11 cellular contexts compared by ENCODE assay signal in genomic region chr11:93248602-93249001, GRCh38. TPM values are rescaled to one million over a fixed set of nuclear protein-coding genes. Genes with fewer than 3 reads are reported as not detected.
DNase-seq lines count a peak whose midpoint lies in the region; ATAC-seq and TF ChIP-seq lines count a peak whose summit lies in the region.
"Had no signal": no experiment of that assay in that cellular context is flagged by ENCODE, and none has a peak within 500 bp of the region (broad histone marks: within the 10 kb centered on the region; RNA-seq: fewer than 3 reads in every experiment).

No MANE protein-coding gene starts in this region.

- no peak overlapping the region for H4K8ac ChIP-seq in mesenchymal stem cell (ENCODE audit: low read length)

- no peak overlapping the region for H2BK5ac ChIP-seq in mesenchymal stem cell (ENCODE audit: low read depth, low read length, poor library complexity, severe bottlenecking)

- no peak overlapping the region for H3K23ac ChIP-seq in mesenchymal stem cell (ENCODE audit: low read length in 2 of 2)

- no peak overlapping the region for H2BK120ac ChIP-seq in mesenchymal stem cell (ENCODE audit: low read depth, low read length)

- no peak overlapping the region for H3K9ac ChIP-seq in mesenchymal stem cell (ENCODE audit: low read length)

- H3K9me3 ChIP-seq in mesenchymal stem cell (ENCODE audit: control insufficient read depth, low read length), result no peaks in the 10 kb centered on the region
- H3K9me3 ChIP-seq: ascending aorta had no signal

- no peak overlapping the region for H3K27ac ChIP-seq in mesenchymal stem cell (ENCODE audit: low read length, poor library complexity, severe bottlenecking)

- H3K4ac ChIP-seq in mesenchymal stem cell (ENCODE audit: low read depth in 1 of 2, low read length in 2 of 2), result no peak overlapping the region

- DNase-seq in EH (ENCODE audit: low read depth) (peak; percentile 2), mesenchymal stem cell (peak; percentile 8), NCI-H2227 treated with DMSO at 0.1 percent for 48 hours (lab: John Stamatoyannopoulos, UW) (no peak), NCI-H187 (lab: John Stamatoyannopoulos, UW) (no peak)
- peak; percentile 20 for DNase-seq in Jurkat, Clone E6-1 (ENCODE audit: low read depth, low spot score)
- DNase-seq: NCI-H1417 treated with DMSO at 0.1 percent for 48 hours had no signal

- 36% methylated on average over 1 of the region's 1 CpG for WGBS in mesenchymal stem cell

- H3K27me3 ChIP-seq in mesenchymal stem cell (ENCODE audit: control insufficient read depth in 1 of 2, insufficient read depth in 1 of 2, low read length in 2 of 2), result peaks cover 0 to 4% of the 10 kb centered on the region in 2 experiments
- H3K27me3 ChIP-seq: ascending aorta had no signal

- H4K91ac ChIP-seq in mesenchymal stem cell (ENCODE audit: low read length), result no peak overlapping the region

- TF ChIP-seq CTCF in WI38 (IDR thresholded peaks at IDR 0.05; ENCODE audit: low read depth, low read length), result 0 out of 2 replicates have a peak, but pooled peaks have one; percentile 17

- no peaks in the 10 kb centered on the region for H3K79me1 ChIP-seq in mesenchymal stem cell (replicated peaks; ENCODE audit: low read length, poor library complexity, severe bottlenecking)

- H2AK5ac ChIP-seq in mesenchymal stem cell (ENCODE audit: low read length, severe bottlenecking), result no peak overlapping the region

- H2BK12ac ChIP-seq in mesenchymal stem cell (ENCODE audit: low read length in 2 of 2), result no peak overlapping the region

- no peak overlapping the region for H3K4me2 ChIP-seq in mesenchymal stem cell (ENCODE audit: low read length, poor library complexity, severe bottlenecking)

- no peak overlapping the region for H3K4me3 ChIP-seq in Jurkat, Clone E6-1 (ENCODE audit: low read length)
- H3K4me3 ChIP-seq in WI38 (ENCODE audit: low read depth, low read length) (no peak overlapping the region), mesenchymal stem cell (ENCODE audit: insufficient read depth in 1 of 2, low read depth in 1 of 2, low read length in 2 of 2) (no peak overlapping the region)
- H3K4me3 ChIP-seq: ascending aorta had no signal

- no peak overlapping the region for H3K18ac ChIP-seq in mesenchymal stem cell (ENCODE audit: low read depth in 1 of 2, low read length in 2 of 2)

- ATAC-seq in HG03457 (IDR thresholded peaks at IDR 0.05; ENCODE audit: unreplicated experiment) (no peak), GM18858 (IDR thresholded peaks at IDR 0.05; ENCODE audit: unreplicated experiment) (no peak)
- ATAC-seq: sciatic nerve had no signal

- H2BK15ac ChIP-seq in mesenchymal stem cell (ENCODE audit: low read depth, poor library complexity, severe bottlenecking), result no peak overlapping the region

- no peak overlapping the region for H3K14ac ChIP-seq in mesenchymal stem cell (ENCODE audit: low read length in 2 of 2)

- H3K36me3 ChIP-seq in mesenchymal stem cell (ENCODE audit: control insufficient read depth in 1 of 2, insufficient read depth in 2 of 2, low read depth in 1 of 2, low read length in 2 of 2), result no peaks in the 10 kb centered on the region
- H3K36me3 ChIP-seq: ascending aorta had no signal

- no peaks in the 10 kb centered on the region for H3K4me1 ChIP-seq in mesenchymal stem cell (ENCODE audit: control insufficient read depth, insufficient read depth, low read depth, low read length)
- H3K4me1 ChIP-seq: ascending aorta had no signal

- no peak overlapping the region for H2AFZ ChIP-seq in mesenchymal stem cell (ENCODE audit: low read depth, low read length)

RNA-seq across cellular contexts. Expression of gene SLC36A4, which starts 50.8 kb away (rescaled TPM):
- 22.2 TPM for polyA plus RNA-seq in Jurkat, Clone E6-1 (2012; ENCODE audit: insufficient read depth, insufficient read length)
- polyA plus RNA-seq in mesenchymal stem cell (2013, experiment 1 of 2), result 10.3 TPM
- polyA plus RNA-seq in mesenchymal stem cell (2013, experiment 2 of 2), result 10.7 TPM

Comparison
In these comparisons a context has a peak if more than half of its experiments do, and no peak if none do; other contexts are left out.
1. DNase-seq: peak in EH (single experiment), Jurkat, Clone E6-1 (single experiment) and mesenchymal stem cell (single experiment); none in NCI-H2227 treated with DMSO at 0.1 percent for 48 hours (single experiment) and NCI-H187 (0 of 2).